10 cellular contexts compared by ENCODE assay signal in the genomic region with DNA sequence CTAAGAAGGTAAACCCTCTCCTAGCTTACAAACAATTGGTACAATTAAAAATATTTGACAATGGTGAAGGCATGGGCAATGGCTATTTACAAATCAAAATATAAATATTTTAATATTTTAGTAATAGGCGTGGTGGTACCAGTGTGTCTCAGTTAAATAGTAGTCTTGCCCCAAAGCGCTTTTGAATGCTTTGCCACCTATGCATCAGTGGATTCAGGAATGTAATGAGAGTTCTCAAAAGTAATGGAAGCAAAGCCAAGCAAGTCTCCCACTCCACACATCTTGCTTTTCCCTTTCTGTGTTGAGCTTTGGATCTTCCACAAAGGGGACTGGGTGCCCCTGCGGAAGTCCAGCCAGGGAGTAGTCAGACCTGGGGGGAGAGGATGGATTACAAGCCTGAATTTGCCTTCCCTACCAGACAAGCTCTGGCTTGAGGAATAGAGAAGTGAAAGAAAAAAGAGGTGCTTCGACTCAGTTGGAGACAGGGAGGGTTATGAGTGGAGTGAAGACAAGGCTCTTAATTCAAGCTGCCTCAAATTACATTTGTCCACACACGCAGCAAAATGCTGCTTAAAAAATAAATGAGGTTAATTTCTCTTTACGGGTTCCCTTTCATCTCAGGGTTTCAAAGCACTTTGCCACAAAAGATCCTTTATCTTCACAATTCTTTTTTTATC. TPM values are rescaled to one million over a fixed set of nuclear protein-coding genes. Genes with fewer than 3 reads are reported as not detected.
DNase-seq lines count a peak whose midpoint lies in the region; ATAC-seq and TF ChIP-seq lines count a peak whose summit lies in the region.
"Had no signal": no experiment of that assay in that cellular context is flagged by ENCODE, and none has a peak within 500 bp of the region (broad histone marks: within the 10 kb centered on the region; RNA-seq: fewer than 3 reads in every experiment).

No MANE protein-coding gene starts in this region.

- no peak for TF ChIP-seq POLR2A in HCT116 (IDR thresholded peaks at IDR 0.05; ENCODE audit: borderline replicate concordance, extremely low read depth, insufficient read depth, insufficient read length)
- TF ChIP-seq POLR2A in gastroesophageal sphincter (IDR thresholded peaks at IDR 0.05) = no peak

- H3K79me2 ChIP-seq in HCT116 (ENCODE audit: insufficient read depth, low read length) = no peaks in the 10 kb centered on the region

- TF ChIP-seq CTCF in HCT116 (IDR thresholded peaks at IDR 0.05 in 2 of 3, conservative IDR thresholded peaks at IDR 0.05 in 1 of 3; ENCODE audit: borderline replicate concordance in 1 of 3, insufficient read depth in 1 of 3, low read depth in 2 of 3, low read length in 2 of 3) (no peak), gastroesophageal sphincter (IDR thresholded peaks at IDR 0.05) (no peak), mucosa of descending colon (IDR thresholded peaks at IDR 0.05) (no peak)

- peak overlapping the region in 1 of 2 experiments; percentile 17; a peak in 2 of 4 replicates for H3K4me3 ChIP-seq in HCT116 (replicated peaks in 1 of 2; ENCODE audit: low read depth in 1 of 2, low read length in 2 of 2)
- no peak overlapping the region for H3K4me3 ChIP-seq in gastroesophageal sphincter
- H3K4me3 ChIP-seq in mucosa of descending colon = no peak overlapping the region

- no peaks in the 10 kb centered on the region for H3K36me3 Mint-ChIP-seq in T-cell
- H3K36me3 Mint-ChIP-seq in stimulated activated effector memory CD8-positive, alpha-beta T cell treated with anti-CD3 and anti-CD28 coated beads, Interleukin-12 subunit alpha, Interleukin-12 subunit beta, amount 100 ng/mL, for 72 hours = peaks cover 13% of the 10 kb centered on the region

- no peaks in the 10 kb centered on the region for H3K27me3 Mint-ChIP-seq in T-cell

- ATAC-seq in HCT116 (no peak), T-cell (replicated peaks in 1 of 4) (no peak), gastroesophageal sphincter (no peak), mucosa of descending colon (no peak)
- no peak for ATAC-seq in stimulated activated effector memory CD8-positive, alpha-beta T cell treated with anti-CD3 and anti-CD28 coated beads, Interleukin-12 subunit alpha, Interleukin-12 subunit beta, amount 100 ng/mL, for 72 hours

- peak overlapping the region in 1 of 3 donors; percentile 47 for H3K4me3 Mint-ChIP-seq in T-cell
- peak overlapping the region; percentile 66 for H3K4me3 Mint-ChIP-seq in stimulated activated effector memory CD8-positive, alpha-beta T cell treated with anti-CD3 and anti-CD28 coated beads, Interleukin-12 subunit alpha, Interleukin-12 subunit beta, amount 100 ng/mL, for 72 hours

- DNase-seq in HCT116 (ENCODE audit: low read depth, low spot score) (no peak), T-cell (no peak), NCI-H2107 (lab: John Stamatoyannopoulos, UW) (no peak), mucosa of descending colon (no peak), SHP77 treated with DMSO at 0.1 percent for 48 hours (lab: John Stamatoyannopoulos, UW) (no peak)
- DNase-seq in stimulated activated effector memory CD8-positive, alpha-beta T cell treated with anti-CD3 and anti-CD28 coated beads, Interleukin-12 subunit alpha, Interleukin-12 subunit beta, amount 100 ng/mL, for 72 hours (ENCODE audit: low spot score in 2 of 2) = no peak
- no peak for DNase-seq in activated CD8-positive, alpha-beta memory T cell treated with anti-CD3 and anti-CD28 coated beads for 24 hours
- DNase-seq: activated T-cell treated with anti-CD3 and anti-CD28 coated beads, Interleukin-2, amount 50 U/mL, for 4 hours; NCI-H524 had no signal

- intact Hi-C loops in HCT116 (cut with micrococcal nuclease) = no loop called here
- intact Hi-C loops in mucosa of descending colon (cut with DNase I, micrococcal nuclease) = no loop called here

- no peak for TF ChIP-seq EP300 in gastroesophageal sphincter (IDR thresholded peaks at IDR 0.05)

- H3K27me3 ChIP-seq in HCT116 (ENCODE audit: insufficient read depth, low read length) (no peaks in the 10 kb centered on the region), gastroesophageal sphincter (no peaks in the 10 kb centered on the region)

- BruUV-seq in HCT116 (replicated peaks; lab: Mats Ljungman, UMichigan) = no TSS peak

- TF ChIP-seq RAD21 in HCT116 (IDR thresholded peaks at IDR 0.05; ENCODE audit: low read depth) = no peak

- no peaks in the 10 kb centered on the region for H3K9me3 ChIP-seq in HCT116 (ENCODE audit: control insufficient read depth in 1 of 2, insufficient read depth in 1 of 2, low read depth in 1 of 2, low read length in 2 of 2)
- H3K9me3 ChIP-seq in gastroesophageal sphincter = no peaks in the 10 kb centered on the region
- no peaks in the 10 kb centered on the region for H3K9me3 ChIP-seq in mucosa of descending colon

- peak overlapping the region; percentile 77 for H3K4me2 ChIP-seq in HCT116 (ENCODE audit: low read length)

- POLR2A ChIA-PET in HCT116 (lab: Charles Lee) (interaction anchor here (1.0 kb wide), 1 partner anchor 53 kb away, joined by 3 read pairs; no protein-coding TSS in a partner anchor), T-cell (lab: Charles Lee) (no interaction called here)

- no peaks in the 10 kb centered on the region for H3K9me2 ChIP-seq in HCT116 (ENCODE audit: insufficient read depth)

- WGBS in gastroesophageal sphincter (ENCODE audit: low coverage in 1 of 2), 2 donors = 45 to 57% methylated on average over 4 to 5 of the region's 6 CpGs

- H3K9ac ChIP-seq in HCT116 (ENCODE audit: low read length) = peak overlapping the region; percentile 57

- H3K4me1 ChIP-seq in HCT116 (ENCODE audit: control insufficient read depth in 1 of 2, insufficient read depth in 2 of 2, low read length in 2 of 2) (peaks cover 36 to 49% of the 10 kb centered on the region in 2 experiments), gastroesophageal sphincter (peaks cover 9 to 46% (median 19%) of the 10 kb centered on the region in 3 donors), mucosa of descending colon (ENCODE audit: low read depth) (no peaks in the 10 kb centered on the region)

- H2AFZ ChIP-seq in HCT116 (ENCODE audit: low read depth, low read length, poor library complexity, severe bottlenecking) = peak overlapping the region; percentile 90

- H3K27ac ChIP-seq in HCT116 (ENCODE audit: low read depth, low read length) (peak overlapping the region; percentile 97), gastroesophageal sphincter (peak overlapping the region in 3 of 4 donors; percentile 54 to 74 (median 63))

- H3K36me3 ChIP-seq in HCT116 (ENCODE audit: control insufficient read depth in 1 of 2, insufficient read depth in 2 of 2, low read length in 2 of 2) = no peaks in the 10 kb centered on the region
- no peaks in the 10 kb centered on the region for H3K36me3 ChIP-seq in gastroesophageal sphincter
- no peaks in the 10 kb centered on the region for H3K36me3 ChIP-seq in mucosa of descending colon (ENCODE audit: low read depth)

- RAD21 ChIA-PET in HCT116 (lab: Charles Lee; ENCODE audit: low non-redundant PET in 1 of 2, low total read pairs in 2 of 2, uncharacterized antibody in 2 of 2, unreplicated experiment in 2 of 2) = no interaction called here

- H3K27ac Mint-ChIP-seq in T-cell = peak overlapping the region; percentile 90 to 98
- H3K27ac Mint-ChIP-seq in stimulated activated effector memory CD8-positive, alpha-beta T cell treated with anti-CD3 and anti-CD28 coated beads, Interleukin-12 subunit alpha, Interleukin-12 subunit beta, amount 100 ng/mL, for 72 hours = peak overlapping the region; percentile 96

- no peaks in the 10 kb centered on the region for H3K9me3 Mint-ChIP-seq in T-cell
- no peaks in the 10 kb centered on the region for H3K9me3 Mint-ChIP-seq in stimulated activated effector memory CD8-positive, alpha-beta T cell treated with anti-CD3 and anti-CD28 coated beads, Interleukin-12 subunit alpha, Interleukin-12 subunit beta, amount 100 ng/mL, for 72 hours
- H3K9me3 Mint-ChIP-seq: activated T-cell treated with anti-CD3 and anti-CD28 coated beads, Interleukin-2, amount 50 U/mL, for 4 hours had no signal

- no peaks in the 10 kb centered on the region for H4K20me1 ChIP-seq in HCT116 (ENCODE audit: insufficient read depth)

- H3K4me1 Mint-ChIP-seq in T-cell = peaks cover 17 to 27% (median 18%) of the 10 kb centered on the region in 3 donors
- peaks cover 27% of the 10 kb centered on the region for H3K4me1 Mint-ChIP-seq in stimulated activated effector memory CD8-positive, alpha-beta T cell treated with anti-CD3 and anti-CD28 coated beads, Interleukin-12 subunit alpha, Interleukin-12 subunit beta, amount 100 ng/mL, for 72 hours

- CTCF ChIA-PET in HCT116 (lab: Charles Lee) = interaction anchor here (1.0 to 1.1 kb wide), 2 partner anchors 9 to 149 kb away, joined by 3 to 4 read pairs; no protein-coding TSS in a partner anchor
- CTCF ChIA-PET in T-cell (lab: Charles Lee) = no interaction called here

TF ChIP-seq in HCT116, 20 proteins besides CTCF, POLR2A, EP300 and RAD21:
- TF ChIP-seq ZBTB33 (IDR thresholded peaks at IDR 0.05; ENCODE audit: extremely low read depth, insufficient replicate concordance, low read length) = no peak
TF ChIP-seq in HCT116: peak in this region for 0.

RNA-seq across cellular contexts. Expression of gene SLC4A7, which starts 48.9 kb away (rescaled TPM):
- total RNA-seq in HCT116 (2021; ENCODE audit: unreplicated experiment) (37.6 TPM), T-cell (10 to 100 TPM; 47.4 to 66.4 (median 55.5) TPM), gastroesophageal sphincter (10 to 100 TPM; 23.1 to 62.9 (median 43.6) TPM), mucosa of descending colon (10 to 100 TPM; 21.2 to 43.3 (median 22.7) TPM)
- polyA plus RNA-seq in HCT116 (2012) = 9.7 and 12.0 TPM in 2 replicates
